Comparison of ENCODE assay signal across 1 cellular context in genomic region chr18:50819727-50820378, GRCh38.
TF ChIP-seq lines count a peak whose summit lies in the region.

TSS of gene MRO (minus strand) at chr18:50820016. CDS start at chr18:50809400, 10,616 bp downstream.

TF ChIP-seq in GM12878, 131 proteins besides CTCF, POLR2A, EP300 and RAD21 (continued from another document):
- no peak for TF ChIP-seq ZBTB11 (CRISPR knock-in tag; IDR thresholded peaks at IDR 0.05)
- TF ChIP-seq, protein P1, sequence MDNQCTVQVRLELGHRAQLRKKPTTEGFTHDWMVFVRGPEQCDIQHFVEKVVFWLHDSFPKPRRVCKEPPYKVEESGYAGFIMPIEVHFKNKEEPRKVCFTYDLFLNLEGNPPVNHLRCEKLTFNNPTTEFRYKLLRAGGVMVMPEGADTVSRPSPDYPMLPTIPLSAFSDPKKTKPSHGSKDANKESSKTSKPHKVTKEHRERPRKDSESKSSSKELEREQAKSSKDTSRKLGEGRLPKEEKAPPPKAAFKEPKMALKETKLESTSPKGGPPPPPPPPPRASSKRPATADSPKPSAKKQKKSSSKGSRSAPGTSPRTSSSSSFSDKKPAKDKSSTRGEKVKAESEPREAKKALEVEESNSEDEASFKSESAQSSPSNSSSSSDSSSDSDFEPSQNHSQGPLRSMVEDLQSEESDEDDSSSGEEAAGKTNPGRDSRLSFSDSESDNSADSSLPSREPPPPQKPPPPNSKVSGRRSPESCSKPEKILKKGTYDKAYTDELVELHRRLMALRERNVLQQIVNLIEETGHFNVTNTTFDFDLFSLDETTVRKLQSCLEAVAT (IDR thresholded peaks at IDR 0.05): no peak
- 0 out of 2 replicates have a peak, but pooled peaks have one; percentile 12 for TF ChIP-seq GABPA (IDR thresholded peaks at IDR 0.05; ENCODE audit: low read depth)
- TF ChIP-seq CREB1 (IDR thresholded peaks at IDR 0.05; ENCODE audit: low read depth): no peak
- TF ChIP-seq SREBF2 (IDR thresholded peaks at IDR 0.05; ENCODE audit: low read length): no peak
- TF ChIP-seq POU2F2 (IDR thresholded peaks at IDR 0.05; ENCODE audit: borderline replicate concordance, low read depth, low read length): 0 out of 3 replicates have a peak, but pooled peaks have one; percentile 54
- TF ChIP-seq SMC3 (IDR thresholded peaks at IDR 0.05; ENCODE audit: borderline replicate concordance, low read length): peak; percentile 93
- TF ChIP-seq SREBF1 (IDR thresholded peaks at IDR 0.05; ENCODE audit: low read length): no peak
- peak; percentile 44; the same call in 1 of the 2 replicates for TF ChIP-seq SMARCA5 (IDR thresholded peaks at IDR 0.05)
- TF ChIP-seq BCL11A (IDR thresholded peaks at IDR 0.05; ENCODE audit: low read depth, low read length): no peak
- TF ChIP-seq YY1 (IDR thresholded peaks at IDR 0.05; ENCODE audit: low read depth, low read length): peak; percentile 80
- TF ChIP-seq HDGF (IDR thresholded peaks at IDR 0.05): no peak
- TF ChIP-seq HCFC1 (IDR thresholded peaks at IDR 0.05; ENCODE audit: low read length): no peak
- 0 out of 2 replicates have a peak, but pooled peaks have one; percentile 29 for TF ChIP-seq FOXM1 (IDR thresholded peaks at IDR 0.05; ENCODE audit: low read depth, low read length)
- no peak for TF ChIP-seq RCOR1 (conservative IDR thresholded peaks at IDR 0.05; ENCODE audit: low read depth, low read length)
- TF ChIP-seq, protein P2, sequence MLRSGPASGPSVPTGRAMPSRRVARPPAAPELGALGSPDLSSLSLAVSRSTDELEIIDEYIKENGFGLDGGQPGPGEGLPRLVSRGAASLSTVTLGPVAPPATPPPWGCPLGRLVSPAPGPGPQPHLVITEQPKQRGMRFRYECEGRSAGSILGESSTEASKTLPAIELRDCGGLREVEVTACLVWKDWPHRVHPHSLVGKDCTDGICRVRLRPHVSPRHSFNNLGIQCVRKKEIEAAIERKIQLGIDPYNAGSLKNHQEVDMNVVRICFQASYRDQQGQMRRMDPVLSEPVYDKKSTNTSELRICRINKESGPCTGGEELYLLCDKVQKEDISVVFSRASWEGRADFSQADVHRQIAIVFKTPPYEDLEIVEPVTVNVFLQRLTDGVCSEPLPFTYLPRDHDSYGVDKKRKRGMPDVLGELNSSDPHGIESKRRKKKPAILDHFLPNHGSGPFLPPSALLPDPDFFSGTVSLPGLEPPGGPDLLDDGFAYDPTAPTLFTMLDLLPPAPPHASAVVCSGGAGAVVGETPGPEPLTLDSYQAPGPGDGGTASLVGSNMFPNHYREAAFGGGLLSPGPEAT (IDR thresholded peaks at IDR 0.05; ENCODE audit: low read depth): no peak
- TF ChIP-seq ZBTB40 (IDR thresholded peaks at IDR 0.05; ENCODE audit: borderline replicate concordance): no peak
- TF ChIP-seq CBX3 (IDR thresholded peaks at IDR 0.05; ENCODE audit: borderline replicate concordance, low read depth): no peak
- no peak for TF ChIP-seq NBN (IDR thresholded peaks at IDR 0.05)
- peak; percentile 9; the same call in 1 of the 2 replicates for TF ChIP-seq ZNF24 (IDR thresholded peaks at IDR 0.05)
- TF ChIP-seq CEBPB (IDR thresholded peaks at IDR 0.05; ENCODE audit: borderline replicate concordance in 1 of 2, low read depth in 2 of 2, low read length in 2 of 2): no peak
